9 cellular contexts compared by ENCODE assay signal in the genomic region with DNA sequence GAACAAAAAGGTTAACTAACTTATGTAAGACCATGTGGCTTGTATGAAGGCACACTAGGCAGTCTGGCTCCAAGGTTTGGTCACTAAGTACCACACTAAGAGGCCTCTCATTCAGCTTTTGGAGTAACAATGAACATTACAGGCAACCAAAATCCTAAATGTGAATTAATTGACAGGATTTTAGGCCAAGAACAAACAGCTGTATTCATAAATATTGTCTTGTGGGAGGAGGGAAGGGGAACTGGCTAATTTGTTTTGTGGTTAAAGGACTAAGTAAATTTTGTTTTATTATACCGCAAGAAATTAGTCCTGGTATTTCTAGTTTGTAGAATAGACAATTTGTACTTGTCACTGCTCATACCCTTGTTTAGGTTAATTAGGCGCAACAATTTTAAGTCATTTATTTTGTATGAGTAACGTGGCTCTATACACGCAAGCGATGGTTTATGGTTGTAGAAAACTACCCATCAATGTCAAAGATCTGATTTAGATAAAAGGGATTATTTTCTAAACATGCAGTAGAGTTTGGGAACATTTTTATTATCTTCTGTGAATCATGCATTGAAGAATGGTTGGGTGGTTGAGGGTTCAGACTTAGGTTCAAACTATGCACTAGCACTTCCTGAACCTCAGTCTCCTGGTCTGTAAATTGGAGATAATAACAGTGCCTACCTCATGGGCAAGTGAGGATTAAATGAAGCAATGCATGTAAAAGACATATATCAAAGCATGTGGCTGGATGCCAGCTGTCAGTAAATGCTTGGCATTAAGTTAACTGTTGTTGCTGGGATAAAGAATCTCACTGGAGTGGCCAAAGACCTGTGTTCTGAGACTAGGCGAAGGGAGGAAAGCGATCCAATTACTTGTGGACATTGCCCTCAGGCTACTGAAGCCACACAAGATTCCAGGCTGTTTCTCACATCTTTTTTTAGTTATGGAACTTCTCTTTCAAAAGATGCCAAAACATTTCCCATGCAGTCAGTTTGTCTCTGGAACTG. TPM values are rescaled to one million over a fixed set of nuclear protein-coding genes. Genes with fewer than 3 reads are reported as not detected.
DNase-seq lines count a peak whose midpoint lies in the region; ATAC-seq and TF ChIP-seq lines count a peak whose summit lies in the region.
"Had no signal": no experiment of that assay in that cellular context is flagged by ENCODE, and none has a peak within 500 bp of the region (broad histone marks: within the 10 kb centered on the region; RNA-seq: fewer than 3 reads in every experiment).

No MANE protein-coding gene starts in this region.

- no peaks in the 10 kb centered on the region for H3K36me3 Mint-ChIP-seq in activated T-cell treated with anti-CD3 and anti-CD28 coated beads, Interleukin-2, amount 50 U/mL, for 72 hours (ENCODE audit: insufficient read depth in 2 of 2)

- peaks cover 25% of the 10 kb centered on the region for H3K27me3 Mint-ChIP-seq in activated T-cell treated with anti-CD3 and anti-CD28 coated beads, Interleukin-2, amount 50 U/mL, for 72 hours (ENCODE audit: low read depth)

- H3K4me2 ChIP-seq in smooth muscle cell = no peak overlapping the region

- peak overlapping the region; percentile 71 to 79 for H3K4me3 Mint-ChIP-seq in activated T-cell treated with anti-CD3 and anti-CD28 coated beads, Interleukin-2, amount 50 U/mL, for 72 hours

- peaks cover 27% of the 10 kb centered on the region for H3K4me1 Mint-ChIP-seq in activated T-cell treated with anti-CD3 and anti-CD28 coated beads, Interleukin-2, amount 50 U/mL, for 72 hours (ENCODE audit: low read depth)

- no peak overlapping the region for H3K27ac ChIP-seq in smooth muscle cell (ENCODE audit: low read depth)
- H3K27ac ChIP-seq: ascending aorta had no signal

- H3K4me1 ChIP-seq in smooth muscle cell (ENCODE audit: low read depth) = peaks cover 4% of the 10 kb centered on the region

- no peak for TF ChIP-seq CTCF in smooth muscle cell (IDR thresholded peaks at IDR 0.05; ENCODE audit: borderline replicate concordance, insufficient read depth, poor library complexity, severe bottlenecking)

- H3K4me3 ChIP-seq in smooth muscle cell = peak overlapping the region; percentile 71

- ATAC-seq in activated T-cell treated with anti-CD3 and anti-CD28 coated beads, Interleukin-2, amount 50 U/mL, for 72 hours (replicated peaks in 1 of 2) = no peak
- ATAC-seq in left lobe of liver = no peak

- H3K79me2 ChIP-seq in smooth muscle cell (ENCODE audit: low read depth) = no peaks in the 10 kb centered on the region

- H3K9me3 Mint-ChIP-seq in activated T-cell treated with anti-CD3 and anti-CD28 coated beads, Interleukin-2, amount 50 U/mL, for 72 hours = no peaks in the 10 kb centered on the region

- H3K27ac Mint-ChIP-seq in activated T-cell treated with anti-CD3 and anti-CD28 coated beads, Interleukin-2, amount 50 U/mL, for 72 hours = no peak overlapping the region

- no peak overlapping the region for H2AFZ ChIP-seq in smooth muscle cell (ENCODE audit: low read depth)

- no peak for DNase-seq in activated T-cell treated with anti-CD3 and anti-CD28 coated beads, Interleukin-2, amount 50 U/mL, for 72 hours
- no peak for DNase-seq in activated T-cell treated with anti-CD3 and anti-CD28 coated beads, Interleukin-2, amount 50 U/mL, for 1 hour
- DNase-seq in NCI-H526 treated with DMSO at 0.1 percent for 48 hours (lab: John Stamatoyannopoulos, UW) (peak; percentile 4), dedifferentiated amniotic fluid mesenchymal stem cell (ENCODE audit: extremely low spot score) (peak; percentile 56), smooth muscle cell (lab: John Stamatoyannopoulos, UW; ENCODE audit: unreplicated experiment) (no peak), occipital lobe (lab: John Stamatoyannopoulos, UW) (no peak), cortex of kidney (lab: John Stamatoyannopoulos, UW) (no peak), left lobe of liver (ENCODE audit: low spot score) (no peak)

- H3K27me3 ChIP-seq in smooth muscle cell (ENCODE audit: low read depth) = peaks cover 50% of the 10 kb centered on the region
- H3K27me3 ChIP-seq: ascending aorta had no signal

- 85% methylated on average over 7 of the region's 7 CpGs for WGBS in smooth muscle cell (ENCODE audit: low lambda C conversion rate)

- no peaks in the 10 kb centered on the region for H3K36me3 ChIP-seq in smooth muscle cell (ENCODE audit: low read depth)
- H3K36me3 ChIP-seq: ascending aorta had no signal

- no peaks in the 10 kb centered on the region for H3K9me3 ChIP-seq in smooth muscle cell (replicated peaks; ENCODE audit: low read depth)
- H3K9me3 ChIP-seq: ascending aorta had no signal

- H4K20me1 ChIP-seq in smooth muscle cell (ENCODE audit: low read depth) = no peaks in the 10 kb centered on the region

- H3F3A ChIP-seq in smooth muscle cell (ENCODE audit: low read depth) = peaks cover 8% of the 10 kb centered on the region

- H3K9ac ChIP-seq in smooth muscle cell (ENCODE audit: low read depth) = no peak overlapping the region

RNA-seq across cellular contexts. Expression of gene OTULINL, which starts 1.3 kb away (rescaled TPM):
- 10 to 100 TPM; 17.9 to 18.8 TPM for total RNA-seq in activated T-cell treated with anti-CD3 and anti-CD28 coated beads, Interleukin-2, amount 50 U/mL, for 72 hours
- total RNA-seq in smooth muscle cell = 0.63 and 1.1 TPM in 2 replicates
- 0.19 and 0.79 TPM in 2 replicates for polyA plus RNA-seq in smooth muscle cell
- 32.6 TPM for total RNA-seq in occipital lobe
- total RNA-seq in left lobe of liver = 1.4 TPM

Comparison
In these comparisons a context has a peak if more than half of its experiments do, and no peak if none do; other contexts are left out.
1. DNase-seq: peak in NCI-H526 treated with DMSO at 0.1 percent for 48 hours (single experiment) and dedifferentiated amniotic fluid mesenchymal stem cell (single experiment); none in activated T-cell treated with anti-CD3 and anti-CD28 coated beads, Interleukin-2, amount 50 U/mL, for 72 hours (0 of 2), activated T-cell treated with anti-CD3 and anti-CD28 coated beads, Interleukin-2, amount 50 U/mL, for 1 hour (single experiment), smooth muscle cell (single experiment), occipital lobe (single experiment), cortex of kidney (single experiment) and left lobe of liver (single experiment).